ENCODE assay signal across 11 cellular contexts in genomic region chr14:32370720-32371119, GRCh38. TPM values are rescaled to one million over a fixed set of nuclear protein-coding genes. Genes with fewer than 3 reads are reported as not detected.
DNase-seq lines count a peak whose midpoint lies in the region; ATAC-seq, FAIRE-seq and TF ChIP-seq lines count a peak whose summit lies in the region.
"Had no signal": no experiment of that assay in that cellular context is flagged by ENCODE, and none has a peak within 500 bp of the region (broad histone marks: within the 10 kb centered on the region; RNA-seq: fewer than 3 reads in every experiment).

No MANE protein-coding gene starts in this region.

- no peaks in the 10 kb centered on the region for H3K9me2 ChIP-seq in Karpas-422 (replicated peaks; ENCODE audit: insufficient read depth, low read length)

- H3K79me2 ChIP-seq in Karpas-422 (ENCODE audit: low read length): no peaks in the 10 kb centered on the region

- H3K27ac ChIP-seq in A549: peak overlapping the region; percentile 42 to 62; a peak in 3 of 6 replicates
- H3K27ac ChIP-seq in Karpas-422 (ENCODE audit: low read length): no peak overlapping the region
- H3K27ac ChIP-seq: BLaER1 treated with 17β-estradiol and CSF1 and Interleukin-3, amounts not matched to agents 10 nM and 100 nM; uterus had no signal

- H3K36me3 ChIP-seq in Karpas-422 (ENCODE audit: insufficient read depth, low read length): no peaks in the 10 kb centered on the region
- H3K36me3 ChIP-seq: BLaER1 treated with 17β-estradiol and CSF1 and Interleukin-3, amounts not matched to agents 10 nM and 100 nM; uterus had no signal

- TF ChIP-seq POLR2A in A549 (IDR thresholded peaks at IDR 0.05; ENCODE audit: low read length): no peak

- H4K20me1 ChIP-seq in Karpas-422 (ENCODE audit: insufficient read depth, low read depth, low read length): no peaks in the 10 kb centered on the region
- H4K20me1 ChIP-seq: BLaER1 treated with 17β-estradiol and CSF1 and Interleukin-3, amounts not matched to agents 10 nM and 100 nM had no signal

- peaks cover 6% of the 10 kb centered on the region for H3K27me3 Mint-ChIP-seq in stimulated activated memory B cell treated with anti-CD40 and anti-IgM and Interleukin-4, amounts not matched to agents 10 μg/mL and 1 μg/mL and 100 μg/mL, for 72 hours

- DNase-seq in A549 (ENCODE audit: low read depth in 1 of 2, low spot score in 1 of 2) (peak; percentile 13 to 15), HFF-Myc (ENCODE audit: extremely low read depth, low read depth) (peak; percentile 45), amniotic epithelial cell (ENCODE audit: low read depth) (peak; percentile 76), glomerular visceral epithelial cell (ENCODE audit: extremely low spot score) (peak; percentile 45), Karpas-422 (no peak), NCI-H1694 treated with DMSO at 0.1 percent for 48 hours (lab: John Stamatoyannopoulos, UW) (no peak), T-helper 1 cell (no peak)
- DNase-seq: NCI-H446, uterus had no signal

- H2AFZ ChIP-seq in Karpas-422 (ENCODE audit: low read length): no peak overlapping the region

- H3K9me3 ChIP-seq in A549 (no peaks in the 10 kb centered on the region), Karpas-422 (ENCODE audit: low read length) (no peaks in the 10 kb centered on the region)
- H3K9me3 ChIP-seq: BLaER1 treated with 17β-estradiol and CSF1 and Interleukin-3, amounts not matched to agents 10 nM and 100 nM; uterus had no signal

- H3K9me3 Mint-ChIP-seq in stimulated activated memory B cell treated with anti-CD40 and anti-IgM and Interleukin-4, amounts not matched to agents 10 μg/mL and 1 μg/mL and 100 μg/mL, for 72 hours: peaks cover 5% of the 10 kb centered on the region

- POLR2A ChIA-PET in A549 (lab: Yijun Ruan, JAX): no interaction called here

- H3K4me3 ChIP-seq in A549 (no peak overlapping the region), HFF-Myc (replicated peaks; ENCODE audit: low read depth, low read length) (no peak overlapping the region), Karpas-422 (ENCODE audit: low read length) (no peak overlapping the region)
- H3K4me3 ChIP-seq: BLaER1 treated with 17β-estradiol and CSF1 and Interleukin-3, amounts not matched to agents 10 nM and 100 nM; uterus had no signal

- peak overlapping the region; percentile 47 for H3K4me2 ChIP-seq in A549
- H3K4me2 ChIP-seq in Karpas-422 (ENCODE audit: low read depth, low read length, poor library complexity, severe bottlenecking): no peak overlapping the region

- H3K4me1 ChIP-seq in A549 (peaks cover 33% of the 10 kb centered on the region), Karpas-422 (ENCODE audit: low read length) (no peaks in the 10 kb centered on the region)

- FAIRE-seq in A549 (lab: Jason Lieb, UNC): no peak

- no peak for TF ChIP-seq RAD21 in A549 (conservative IDR thresholded peaks at IDR 0.05 in 1 of 2, IDR thresholded peaks at IDR 0.05 in 1 of 2)

- TF ChIP-seq CTCF in A549 (IDR thresholded peaks at IDR 0.05) (no peak), HFF-Myc (IDR thresholded peaks at IDR 0.05; ENCODE audit: low read depth, low read length, missing control alignments) (no peak)

- no peaks in the 10 kb centered on the region for H3K36me3 Mint-ChIP-seq in stimulated activated memory B cell treated with anti-CD40 and anti-IgM and Interleukin-4, amounts not matched to agents 10 μg/mL and 1 μg/mL and 100 μg/mL, for 72 hours

- CTCF ChIA-PET in A549 (lab: Yijun Ruan, JAX): no interaction called here

- no peak overlapping the region for H3K4me3 Mint-ChIP-seq in stimulated activated memory B cell treated with anti-CD40 and anti-IgM and Interleukin-4, amounts not matched to agents 10 μg/mL and 1 μg/mL and 100 μg/mL, for 72 hours

- no peak overlapping the region for H3K9ac ChIP-seq in Karpas-422 (ENCODE audit: low read length)
- H3K9ac ChIP-seq: BLaER1 treated with 17β-estradiol and CSF1 and Interleukin-3, amounts not matched to agents 10 nM and 100 nM had no signal

- H3K27ac Mint-ChIP-seq in stimulated activated memory B cell treated with anti-CD40 and anti-IgM and Interleukin-4, amounts not matched to agents 10 μg/mL and 1 μg/mL and 100 μg/mL, for 72 hours: no peak overlapping the region

- H3K27me3 ChIP-seq in Karpas-422 (ENCODE audit: low read length): no peaks in the 10 kb centered on the region
- H3K27me3 ChIP-seq: BLaER1 treated with 17β-estradiol and CSF1 and Interleukin-3, amounts not matched to agents 10 nM and 100 nM; uterus had no signal

- peak; percentile 62 to 66; a peak in 2 of 6 replicates for ATAC-seq in A549
- ATAC-seq in stimulated activated memory B cell treated with anti-CD40 and anti-IgM and Interleukin-4, amounts not matched to agents 10 μg/mL and 1 μg/mL and 100 μg/mL, for 72 hours: no peak

- no peak for TF ChIP-seq EP300 in A549 (IDR thresholded peaks at IDR 0.05)

- 0% methylated on average over 1 of the region's 1 CpG for WGBS in A549 (ENCODE audit: missing lambda C conversion rate)

- H3K4me1 Mint-ChIP-seq in stimulated activated memory B cell treated with anti-CD40 and anti-IgM and Interleukin-4, amounts not matched to agents 10 μg/mL and 1 μg/mL and 100 μg/mL, for 72 hours: peaks cover 2% of the 10 kb centered on the region

TF ChIP-seq in A549, 52 proteins besides CTCF, POLR2A, EP300 and RAD21:
- TF ChIP-seq CHD2 (IDR thresholded peaks at IDR 0.05; ENCODE audit: low read length, partially characterized antibody) (no peak), RNF2 (IDR thresholded peaks at IDR 0.05; ENCODE audit: borderline replicate concordance, low read depth) (no peak), FOSL2 (IDR thresholded peaks at IDR 0.05) (peak; percentile 32; the same call in 1 of the 2 replicates), FOSL2 (CRISPR knock-in tag; IDR thresholded peaks at IDR 0.05) (peak; percentile 62)

RNA-seq across cellular contexts. Expression of gene AKAP6, which starts 41.6 kb away (rescaled TPM):
- polyA plus RNA-seq in A549 (2011; rRNA removed): 1.6 and 1.9 TPM in 2 replicates
- 0.22 and 0.29 TPM in 2 replicates for polyA plus RNA-seq in A549 (2012; cell fraction: cytosol; rRNA removed)
- polyA plus RNA-seq in A549 (2012; cell fraction: nucleus; rRNA removed): 0.21 and 1.00 TPM in 2 replicates
- polyA plus RNA-seq in A549 (2017; fragmentation: RNase III; extraction: RNeasy Plus Mini Kit Qiagen cat#74134 plus additional on column Dnase treatment): 0.22 to 0.37 TPM (median 0.27 TPM) in 3 replicates
- polyA minus RNA-seq in A549 (2011; rRNA and poly(A)+ RNA removed): 6.7 and 11.2 TPM in 2 replicates
- 0.54 and 2.3 TPM in 2 replicates for total RNA-seq in Karpas-422 (2014; rRNA removed; shearing (Covaris generic); ENCODE audit: low replicate concordance)

Comparison
In these comparisons a context has a peak if more than half of its experiments do, and no peak if none do; other contexts are left out.
1. DNase-seq: peak in A549 (2 of 2), HFF-Myc (single experiment), amniotic epithelial cell (single experiment) and glomerular visceral epithelial cell (single experiment); none in Karpas-422 (single experiment), NCI-H1694 treated with DMSO at 0.1 percent for 48 hours (single experiment) and T-helper 1 cell (0 of 5).